22 cellular contexts compared by ENCODE assay signal in genomic region chr17:81080056-81080455, GRCh38.
"Had no signal": no experiment of that assay in that cellular context is flagged by ENCODE, and none has a peak within 500 bp of the region (broad histone marks: within the 10 kb centered on the region; RNA-seq: fewer than 3 reads in every experiment).

No MANE protein-coding gene starts in this region.

- H3K36me3 ChIP-seq: thoracic aorta had no signal

- H3K9me3 Mint-ChIP-seq: activated CD4-positive, alpha-beta memory T cell treated with anti-CD3 and anti-CD28 coated beads, Interleukin-2, amount 10 ng/mL, durations not matched to agents 7 days and 5 days; activated CD4-positive, alpha-beta T cell treated with anti-CD3 and anti-CD28 coated beads, Interleukin-2, amount 10 ng/mL, durations not matched to agents 24 days and 14 days; activated naive CD4-positive, alpha-beta T cell treated with anti-CD3 and anti-CD28 coated beads for 36 hours; activated naive CD8-positive, alpha-beta T cell treated with anti-CD3 and anti-CD28 coated beads, Interleukin-2, amount 10 ng/mL, durations not matched to agents 7 days and 5 days; activated T-cell treated with anti-CD3 and anti-CD28 coated beads, Interleukin-2, amount 50 U/mL, for 72 hours; natural killer cell treated with Interleukin-12 subunit alpha and Interleukin-12 subunit beta and Interleukin-15 and Interleukin-18, amount 100 ng/mL, for 72 hours had no signal

- H3K9me3 ChIP-seq: spleen, thoracic aorta, upper lobe of left lung had no signal

- DNase-seq: activated CD4-positive, alpha-beta memory T cell treated with anti-CD3 and anti-CD28 coated beads, Interleukin-2, amount 10 ng/mL, durations not matched to agents 7 days and 5 days; activated CD4-positive, alpha-beta T cell treated with anti-CD3 and anti-CD28 coated beads, Interleukin-2, amount 10 ng/mL, durations not matched to agents 24 days and 14 days; activated effector memory CD4-positive, alpha-beta T cell treated with Interleukin-2 at 50 U/mL for 16 hours; activated naive CD4-positive, alpha-beta T cell treated with anti-CD3 and anti-CD28 coated beads for 36 hours; activated naive CD8-positive, alpha-beta T cell treated with anti-CD3 and anti-CD28 coated beads, Interleukin-2, amount 10 ng/mL, durations not matched to agents 7 days and 5 days; activated T-cell treated with anti-CD3 and anti-CD28 coated beads, Interleukin-2, amount 50 U/mL, for 72 hours; amniotic stem cell; dermis blood vessel endothelial cell; effector memory CD4-positive, alpha-beta T cell; head of caudate nucleus; hypothalamus; nucleus accumbens; spleen; stimulated activated CD4-positive, alpha-beta T cell treated with anti-CD3 and anti-CD28 coated beads, Interleukin-4, amount 100 ng/mL, for 1 hour; stimulated activated naive CD4-positive, alpha-beta T cell; SW 1271; T-helper 17 cell; upper lobe of left lung had no signal

- H3K4me3 ChIP-seq: spleen, thoracic aorta, upper lobe of left lung had no signal

- H3K4me1 Mint-ChIP-seq: activated CD4-positive, alpha-beta memory T cell treated with anti-CD3 and anti-CD28 coated beads, Interleukin-2, amount 10 ng/mL, durations not matched to agents 7 days and 5 days; activated CD4-positive, alpha-beta T cell treated with anti-CD3 and anti-CD28 coated beads, Interleukin-2, amount 10 ng/mL, durations not matched to agents 24 days and 14 days; activated naive CD8-positive, alpha-beta T cell treated with anti-CD3 and anti-CD28 coated beads, Interleukin-2, amount 10 ng/mL, durations not matched to agents 7 days and 5 days had no signal

- H3K27ac Mint-ChIP-seq: activated CD4-positive, alpha-beta memory T cell treated with anti-CD3 and anti-CD28 coated beads, Interleukin-2, amount 10 ng/mL, durations not matched to agents 7 days and 5 days; activated CD4-positive, alpha-beta T cell treated with anti-CD3 and anti-CD28 coated beads, Interleukin-2, amount 10 ng/mL, durations not matched to agents 24 days and 14 days; activated naive CD4-positive, alpha-beta T cell treated with anti-CD3 and anti-CD28 coated beads for 36 hours; activated naive CD8-positive, alpha-beta T cell treated with anti-CD3 and anti-CD28 coated beads, Interleukin-2, amount 10 ng/mL, durations not matched to agents 7 days and 5 days; activated T-cell treated with anti-CD3 and anti-CD28 coated beads, Interleukin-2, amount 50 U/mL, for 72 hours; natural killer cell treated with Interleukin-12 subunit alpha and Interleukin-12 subunit beta and Interleukin-15 and Interleukin-18, amount 100 ng/mL, for 72 hours; T-helper 17 cell had no signal

- H3K4me3 Mint-ChIP-seq: activated CD4-positive, alpha-beta memory T cell treated with anti-CD3 and anti-CD28 coated beads, Interleukin-2, amount 10 ng/mL, durations not matched to agents 7 days and 5 days; activated CD4-positive, alpha-beta T cell treated with anti-CD3 and anti-CD28 coated beads, Interleukin-2, amount 10 ng/mL, durations not matched to agents 24 days and 14 days; activated naive CD4-positive, alpha-beta T cell treated with anti-CD3 and anti-CD28 coated beads for 36 hours; activated naive CD8-positive, alpha-beta T cell treated with anti-CD3 and anti-CD28 coated beads, Interleukin-2, amount 10 ng/mL, durations not matched to agents 7 days and 5 days; activated T-cell treated with anti-CD3 and anti-CD28 coated beads, Interleukin-2, amount 50 U/mL, for 72 hours; natural killer cell treated with Interleukin-12 subunit alpha and Interleukin-12 subunit beta and Interleukin-15 and Interleukin-18, amount 100 ng/mL, for 72 hours; T-helper 17 cell had no signal

- FAIRE-seq: frontal cortex had no signal

- H3K36me3 Mint-ChIP-seq: activated naive CD8-positive, alpha-beta T cell treated with anti-CD3 and anti-CD28 coated beads, Interleukin-2, amount 10 ng/mL, durations not matched to agents 7 days and 5 days; natural killer cell treated with Interleukin-12 subunit alpha and Interleukin-12 subunit beta and Interleukin-15 and Interleukin-18, amount 100 ng/mL, for 72 hours had no signal

- H3K27me3 Mint-ChIP-seq: activated CD4-positive, alpha-beta memory T cell treated with anti-CD3 and anti-CD28 coated beads, Interleukin-2, amount 10 ng/mL, durations not matched to agents 7 days and 5 days; activated CD4-positive, alpha-beta T cell treated with anti-CD3 and anti-CD28 coated beads, Interleukin-2, amount 10 ng/mL, durations not matched to agents 24 days and 14 days; activated naive CD8-positive, alpha-beta T cell treated with anti-CD3 and anti-CD28 coated beads, Interleukin-2, amount 10 ng/mL, durations not matched to agents 7 days and 5 days; natural killer cell treated with Interleukin-12 subunit alpha and Interleukin-12 subunit beta and Interleukin-15 and Interleukin-18, amount 100 ng/mL, for 72 hours; T-helper 17 cell had no signal

- H3K27ac ChIP-seq: parathyroid adenoma, spleen, thoracic aorta had no signal

- H3K27me3 ChIP-seq: spleen, upper lobe of left lung had no signal
